20 cellular contexts compared by ENCODE assay signal in genomic region chr6:118645395-118645794, GRCh38. TPM values are rescaled to one million over a fixed set of nuclear protein-coding genes. Genes with fewer than 3 reads are reported as not detected.
DNase-seq lines count a peak whose midpoint lies in the region; ATAC-seq and TF ChIP-seq lines count a peak whose summit lies in the region.
"Had no signal": no experiment of that assay in that cellular context is flagged by ENCODE, and none has a peak within 500 bp of the region (broad histone marks: within the 10 kb centered on the region; RNA-seq: fewer than 3 reads in every experiment).

No MANE protein-coding gene starts in this region.

- intact Hi-C loops in Right ventricle myocardium superior (cut with DNase I) = no loop called here
- intact Hi-C loops in left cardiac atrium (cut with DNase I) = no loop called here
- intact Hi-C loops in adrenal gland (cut with DNase I) = no loop called here
- intact Hi-C loops in right lobe of liver (cut with DNase I) = no loop called here
- intact Hi-C loops in testis (cut with DNase I; ENCODE audit: low total_unique reads) = no loop called here

- H3K36me3 ChIP-seq in adrenal gland (replicated peaks in 1 of 2) (no peaks in the 10 kb centered on the region), right lobe of liver (no peaks in the 10 kb centered on the region), testis (ENCODE audit: low read depth, missing control alignments) (no peaks in the 10 kb centered on the region)

- DNase-seq in Right ventricle myocardium superior = peak; percentile 46
- DNase-seq in left cardiac atrium = no peak
- peak; percentile 41 to 80 (median 64) for DNase-seq in adrenal gland
- peak; percentile 45 to 68 (median 58) for DNase-seq in right lobe of liver
- peak; percentile 73 for DNase-seq in testis
- no peak for DNase-seq in NK-92 treated with Interleukin-12 subunit alpha and Interleukin-12 subunit beta, amount 100 ng/mL, for 24 hours (lab: John Stamatoyannopoulos, UW)
- DNase-seq: Calu3, DMS79, KG1, MM.1S, NCI-H1105 treated with DMSO at 0.1 percent for 48 hours, NCI-H187 treated with DMSO at 0.1 percent for 48 hours, NCI-H2171 treated with DMSO at 0.1 percent for 48 hours, NCI-H510A had no signal

- WGBS in adrenal gland, 4 donors = 32 to 54% (median 41%) methylated on average over 2 of the region's 2 CpGs
- WGBS in right lobe of liver (ENCODE audit: insufficient coverage, low coverage, low lambda C conversion rate, missing lambda C conversion rate) = 32% methylated on average over 2 of the region's 2 CpGs
- 45 to 61% methylated on average over 2 of the region's 2 CpGs for WGBS in testis, 2 donors

- ATAC-seq in Right ventricle myocardium superior (ENCODE audit: poor library complexity) (peak; percentile 59), left cardiac atrium (no peak), right lobe of liver (peak; percentile 86 to 95 (median 93)), HG03342 (IDR thresholded peaks at IDR 0.05; ENCODE audit: unreplicated experiment) (no peak), HG02981 (IDR thresholded peaks at IDR 0.05; ENCODE audit: unreplicated experiment) (no peak)
- ATAC-seq: A549, GM12878, HCT116 had no signal

- H3K27me3 ChIP-seq in adrenal gland (no peaks in the 10 kb centered on the region), right lobe of liver (no peaks in the 10 kb centered on the region), testis (no peaks in the 10 kb centered on the region)

- TF ChIP-seq CTCF in adrenal gland (IDR thresholded peaks at IDR 0.05) (no peak), right lobe of liver (IDR thresholded peaks at IDR 0.05) (no peak), testis (IDR thresholded peaks at IDR 0.05) (no peak)

- peak overlapping the region in 3 of 5 donors; percentile 5 to 52 (median 50) for H3K27ac ChIP-seq in adrenal gland
- H3K27ac ChIP-seq in right lobe of liver = peak overlapping the region in 1 of 3 donors; percentile 11
- peak overlapping the region in 1 of 2 donors; percentile 14 for H3K27ac ChIP-seq in testis
- H3K27ac ChIP-seq: A549, C4-2B had no signal

- H3K4me3 ChIP-seq in adrenal gland = no peak overlapping the region
- no peak overlapping the region for H3K4me3 ChIP-seq in right lobe of liver
- no peak overlapping the region for H3K4me3 ChIP-seq in testis
- H3K4me3 ChIP-seq: A549, GM12878 had no signal

- H3K4me1 ChIP-seq in adrenal gland (replicated peaks in 1 of 2) (peaks cover 39 to 70% of the 10 kb centered on the region in 2 donors), right lobe of liver (peaks cover 0 to 19% (median 0%) of the 10 kb centered on the region in 4 donors), testis (peaks cover 28% of the 10 kb centered on the region)

- TF ChIP-seq POLR2A in adrenal gland (IDR thresholded peaks at IDR 0.05) (no peak), right lobe of liver (IDR thresholded peaks at IDR 0.05) (no peak), testis (IDR thresholded peaks at IDR 0.05) (no peak)

- H3K9me3 ChIP-seq in adrenal gland (replicated peaks in 1 of 3) (no peaks in the 10 kb centered on the region), right lobe of liver (no peaks in the 10 kb centered on the region), testis (no peaks in the 10 kb centered on the region)
- H3K9me3 ChIP-seq: A549 had no signal

RNA-seq across cellular contexts. Expression of gene CEP85L, which starts 6.0 kb away (rescaled TPM):
- 17.6 TPM for total RNA-seq in Right ventricle myocardium superior
- 1 to 10 TPM; 8.5 TPM for total RNA-seq in left cardiac atrium
- total RNA-seq in adrenal gland = 10 to 100 TPM; 14.6 to 45.3 (median 26.5) TPM
- polyA plus RNA-seq in adrenal gland = 1 to 10 TPM; 2.3 to 7.1 (median 6.6) TPM
- total RNA-seq in right lobe of liver = 1 to 10 TPM; 2.9 to 8.7 (median 4.1) TPM
- total RNA-seq in testis = 10 to 100 TPM; 63.7 to 80.7 TPM
- polyA plus RNA-seq in testis (ENCODE audit: insufficient read depth, low read depth, low replicate concordance) = 78.8 TPM

Comparison
In these comparisons a context has a peak if more than half of its experiments do, and no peak if none do; other contexts are left out.
1. ATAC-seq: peak in Right ventricle myocardium superior (single experiment) and right lobe of liver (4 of 4); none in left cardiac atrium (0 of 2), HG03342 (single experiment) and HG02981 (single experiment).
2. DNase-seq: peak in Right ventricle myocardium superior (single experiment), adrenal gland (7 of 7), right lobe of liver (3 of 3) and testis (single experiment); none in left cardiac atrium (single experiment) and NK-92 treated with Interleukin-12 subunit alpha and Interleukin-12 subunit beta, amount 100 ng/mL, for 24 hours (single experiment).